ENCODE assay signal across 8 cellular contexts in the genomic region with DNA sequence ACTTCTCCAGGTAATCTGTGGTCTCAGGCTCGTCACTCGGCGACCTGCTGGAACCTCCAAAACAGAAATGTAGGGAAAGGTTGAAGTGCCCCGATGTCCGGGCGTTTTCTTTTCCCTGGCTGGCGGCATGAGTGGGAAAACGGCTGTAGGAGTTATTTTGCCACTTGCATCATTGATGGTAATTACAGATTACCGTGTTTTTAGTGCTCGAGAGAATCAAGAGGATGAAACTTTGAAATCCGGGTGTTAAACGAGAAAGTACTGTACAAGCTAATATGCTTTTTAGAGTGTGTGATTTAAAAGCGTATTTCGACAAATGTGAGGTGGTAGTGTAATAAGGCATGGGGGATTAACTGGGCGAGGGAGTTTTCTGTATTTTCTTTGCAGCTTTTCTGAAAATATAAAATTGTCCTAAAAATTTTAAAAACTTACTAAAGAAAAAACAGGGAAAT. TPM values are rescaled to one million over a fixed set of nuclear protein-coding genes. Genes with fewer than 3 reads are reported as not detected.
DNase-seq lines count a peak whose midpoint lies in the region; ATAC-seq and TF ChIP-seq lines count a peak whose summit lies in the region.

No MANE protein-coding gene starts in this region.

- peak overlapping the region; percentile 58 for H3K4me2 ChIP-seq in fibroblast of lung (ENCODE audit: extremely low read depth, insufficient read depth, low read length)

- H3K27ac ChIP-seq in SJSA1, result no peak overlapping the region
- H3K27ac ChIP-seq in fibroblast of lung (ENCODE audit: insufficient read depth, low read length), result no peak overlapping the region
- H3K27ac ChIP-seq in rectal smooth muscle tissue (ENCODE audit: low read depth, low read length), result no peak overlapping the region

- H3K36me3 ChIP-seq in SJSA1, result no peaks in the 10 kb centered on the region
- H3K36me3 ChIP-seq in fibroblast of lung (ENCODE audit: control insufficient read depth, insufficient read depth, low read length), result no peaks in the 10 kb centered on the region
- H3K36me3 ChIP-seq in rectal smooth muscle tissue (ENCODE audit: control insufficient read depth, insufficient read depth, low read length), result no peaks in the 10 kb centered on the region

- H3K79me2 ChIP-seq in fibroblast of lung (ENCODE audit: control insufficient read depth, insufficient read depth, low read length), result no peaks in the 10 kb centered on the region

- H3K9me3 ChIP-seq in SJSA1 (replicated peaks), result no peaks in the 10 kb centered on the region
- no peaks in the 10 kb centered on the region for H3K9me3 ChIP-seq in fibroblast of lung (ENCODE audit: control insufficient read depth, insufficient read depth, low read depth, low read length)

- DNase-seq in GM12865 (ENCODE audit: low read depth) (no peak), SJSA1 (ENCODE audit: low read depth in 1 of 2, low spot score in 2 of 2) (no peak), fibroblast of lung (ENCODE audit: low read depth in 2 of 2) (no peak), OCI-M2 (lab: John Stamatoyannopoulos, UW; ENCODE audit: unreplicated experiment) (no peak), kidney tubule cell (ENCODE audit: low spot score) (no peak), AG20443 (ENCODE audit: low spot score) (no peak)

- H3K27me3 ChIP-seq in SJSA1 (replicated peaks) (no peaks in the 10 kb centered on the region), fibroblast of lung (ENCODE audit: control insufficient read depth, insufficient read depth, low read length) (no peaks in the 10 kb centered on the region), rectal smooth muscle tissue (ENCODE audit: control insufficient read depth, insufficient read depth, low read length) (peaks cover 3% of the 10 kb centered on the region)

- H4K20me1 ChIP-seq in fibroblast of lung (ENCODE audit: control insufficient read depth, extremely low read depth, insufficient read depth, low read length), result no peaks in the 10 kb centered on the region

- H2AFZ ChIP-seq in fibroblast of lung (ENCODE audit: low read length), result no peak overlapping the region

- H3K4me3 ChIP-seq in GM12865 (ENCODE audit: low read depth, low read length), result peak overlapping the region; percentile 69; the same call in 1 of the 2 replicates
- peak overlapping the region; percentile 90 for H3K4me3 ChIP-seq in SJSA1
- peak overlapping the region in 3 of 4 experiments; percentile 34 to 65 (median 43) for H3K4me3 ChIP-seq in fibroblast of lung (replicated peaks in 1 of 4; ENCODE audit: control extremely low read depth in 1 of 4, insufficient read depth in 1 of 4, low read depth in 3 of 4, low read length in 4 of 4)
- H3K4me3 ChIP-seq in rectal smooth muscle tissue (ENCODE audit: low read length), result peak overlapping the region; percentile 72

- H3K9ac ChIP-seq in fibroblast of lung (ENCODE audit: insufficient read depth, low read length) (no peak overlapping the region), rectal smooth muscle tissue (ENCODE audit: low read length) (peak overlapping the region; percentile 21)

- TF ChIP-seq CTCF in GM12865 (IDR thresholded peaks at IDR 0.05; ENCODE audit: insufficient read depth, low read depth, low read length, missing control alignments) (no peak), fibroblast of lung (conservative IDR thresholded peaks at IDR 0.05 in 1 of 2, IDR thresholded peaks at IDR 0.05 in 1 of 2; ENCODE audit: low read depth in 1 of 2, low read length in 2 of 2) (no peak)

- H3K4me1 ChIP-seq in SJSA1 (replicated peaks) (peaks cover 30% of the 10 kb centered on the region), fibroblast of lung (ENCODE audit: control insufficient read depth, extremely low read depth, insufficient read depth, low read length) (peaks cover 2% of the 10 kb centered on the region), rectal smooth muscle tissue (ENCODE audit: control insufficient read depth, insufficient read depth, low read length) (no peaks in the 10 kb centered on the region)

- ATAC-seq in GM18907 (IDR thresholded peaks at IDR 0.05; ENCODE audit: unreplicated experiment), result no peak

RNA-seq across cellular contexts. Expression of a gene that starts 0.8 kb away (rescaled TPM):
- total RNA-seq in SJSA1 (2014; rRNA removed; shearing (Covaris generic)), result 1.3 and 2.3 TPM in 2 replicates
- 0.77 and 0.99 TPM in 2 replicates for total RNA-seq in fibroblast of lung
- polyA plus RNA-seq in fibroblast of lung, result 0.65 and 0.69 TPM in 2 replicates
- 0.41 and 0.62 TPM in 2 replicates for polyA plus RNA-seq in fibroblast of lung (2012)
- polyA minus RNA-seq in fibroblast of lung (ENCODE audit: low replicate concordance), result 0.22 TPM in 1 of 2 replicates, not detected in the other
